Comparison of ENCODE assay signal across 8 cellular contexts in genomic region chr15:93088981-93089854, GRCh38. TPM values are rescaled to one million over a fixed set of nuclear protein-coding genes. Genes with fewer than 3 reads are reported as not detected.
DNase-seq lines count a peak whose midpoint lies in the region; ATAC-seq, FAIRE-seq and TF ChIP-seq lines count a peak whose summit lies in the region.

RGMA (minus strand) TSS chr15:93089211; CDS start chr15:93088932, 279 bp downstream.

- no peak for TF ChIP-seq POLR2A in adrenal gland (IDR thresholded peaks at IDR 0.05)

- H3K4me1 ChIP-seq in left lung = peaks cover 9 to 25% of the 10 kb centered on the region in 2 donors
- H3K4me1 ChIP-seq in adrenal gland (replicated peaks in 1 of 2) = peaks cover 4 to 8% of the 10 kb centered on the region in 2 donors

- H3K27me3 ChIP-seq in left lung = peaks cover 24 to 92% of the 10 kb centered on the region in 2 donors
- H3K27me3 ChIP-seq in adrenal gland = peaks cover 43% of the 10 kb centered on the region

- no peaks in the 10 kb centered on the region for H3K36me3 ChIP-seq in left lung
- no peaks in the 10 kb centered on the region for H3K36me3 ChIP-seq in adrenal gland (replicated peaks in 1 of 2)

- peak; percentile 30 for ATAC-seq in left lung

- 1 to 8% (median 5%) methylated on average over 13 to 83 of the region's 101 CpGs for WGBS in adrenal gland, 4 donors

- DNase-seq in D341Med (ENCODE audit: low spot score) (peak; percentile 85), T47D (ENCODE audit: low read depth in 1 of 2, low spot score in 1 of 2) (peak; percentile 21 to 60), left lung (peak in 1 of 2 donors; percentile 80), substantia nigra (lab: John Stamatoyannopoulos, UW) (peak in 15 of 49 donors; percentile 20 to 66 (median 45)), NOMO-1 treated with DMSO at 0.1 percent for 48 hours (lab: John Stamatoyannopoulos, UW; ENCODE audit: unreplicated experiment) (no peak), D721Med (ENCODE audit: insufficient read length, low spot score) (no peak), adrenal gland (no peak)
- no peak for DNase-seq in Jurkat, Clone E6-1 (ENCODE audit: low read depth, low spot score)

- TF ChIP-seq CTCF in left lung (IDR thresholded peaks at IDR 0.05) = no peak
- no peak for TF ChIP-seq CTCF in D721Med (IDR thresholded peaks at IDR 0.05; ENCODE audit: insufficient read depth, missing control alignments)
- TF ChIP-seq CTCF in adrenal gland (IDR thresholded peaks at IDR 0.05) = no peak

- intact Hi-C loops in left lung (cut with DNase I) (no loop called here), adrenal gland (cut with DNase I) (no loop called here)

- no peaks in the 10 kb centered on the region for H3K9me3 ChIP-seq in left lung
- no peaks in the 10 kb centered on the region for H3K9me3 ChIP-seq in adrenal gland (replicated peaks in 1 of 3)

- FAIRE-seq in D721Med (lab: Jason Lieb, UNC) = no peak

- H3K27ac ChIP-seq in left lung (no peak within 1 kb of the TSS), substantia nigra (ENCODE audit: low read depth, low read length, poor library complexity, severe bottlenecking) (peak within 1 kb of the TSS; percentile 40), adrenal gland (peak within 1 kb of the TSS in 1 of 5 donors; percentile 15)

- peak within 1 kb of the TSS; percentile 60 for H3K4me3 ChIP-seq in Jurkat, Clone E6-1 (ENCODE audit: low read length)
- H3K4me3 ChIP-seq in left lung (peak within 1 kb of the TSS; percentile 28 to 49), adrenal gland (peak within 1 kb of the TSS in 2 of 4 donors; percentile 4 to 45)

- in situ Hi-C loops in T47D (cut with HindIII; ENCODE audit: low pct_unique_long_range_greater_than_20kb, low sequenced_read_pairs) = no loop called here

RNA-seq across cellular contexts. Expression of gene RGMA, which starts in this region (rescaled TPM):
- 3.1 TPM for polyA plus RNA-seq in Jurkat, Clone E6-1 (2012; ENCODE audit: insufficient read depth, insufficient read length)
- total RNA-seq in left lung (1 to 10 TPM; 4.6 to 5.7 TPM), adrenal gland (1 to 10 TPM; 2.5 to 9.0 (median 3.4) TPM)
- polyA plus RNA-seq in adrenal gland = 1 to 10 TPM in 2 of 3 donors, under 1 TPM in 1; 0.75 to 4.1 (median 3.2) TPM

Comparison
In these comparisons a context has a peak if more than half of its experiments do, and no peak if none do; other contexts are left out.
1. DNase-seq: peak in D341Med (single experiment) and T47D (2 of 2); none in Jurkat, Clone E6-1 (single experiment), NOMO-1 treated with DMSO at 0.1 percent for 48 hours (single experiment), D721Med (single experiment) and adrenal gland (0 of 7).